In genomic region chr7:28178537-28178936, GRCh38 we compare ENCODE assay signal across 1 cellular context.
TF ChIP-seq lines count a peak whose summit lies in the region.

No MANE protein-coding gene starts in this region.

TF ChIP-seq in GM12878, 131 proteins besides CTCF, POLR2A, EP300 and RAD21 (continued from another document):
- TF ChIP-seq, protein P1, sequence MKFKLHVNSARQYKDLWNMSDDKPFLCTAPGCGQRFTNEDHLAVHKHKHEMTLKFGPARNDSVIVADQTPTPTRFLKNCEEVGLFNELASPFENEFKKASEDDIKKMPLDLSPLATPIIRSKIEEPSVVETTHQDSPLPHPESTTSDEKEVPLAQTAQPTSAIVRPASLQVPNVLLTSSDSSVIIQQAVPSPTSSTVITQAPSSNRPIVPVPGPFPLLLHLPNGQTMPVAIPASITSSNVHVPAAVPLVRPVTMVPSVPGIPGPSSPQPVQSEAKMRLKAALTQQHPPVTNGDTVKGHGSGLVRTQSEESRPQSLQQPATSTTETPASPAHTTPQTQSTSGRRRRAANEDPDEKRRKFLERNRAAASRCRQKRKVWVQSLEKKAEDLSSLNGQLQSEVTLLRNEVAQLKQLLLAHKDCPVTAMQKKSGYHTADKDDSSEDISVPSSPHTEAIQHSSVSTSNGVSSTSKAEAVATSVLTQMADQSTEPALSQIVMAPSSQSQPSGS (IDR thresholded peaks at IDR 0.05; ENCODE audit: low read length) = peak; percentile 52; the same call in 1 of the 2 replicates
- TF ChIP-seq, protein P2, sequence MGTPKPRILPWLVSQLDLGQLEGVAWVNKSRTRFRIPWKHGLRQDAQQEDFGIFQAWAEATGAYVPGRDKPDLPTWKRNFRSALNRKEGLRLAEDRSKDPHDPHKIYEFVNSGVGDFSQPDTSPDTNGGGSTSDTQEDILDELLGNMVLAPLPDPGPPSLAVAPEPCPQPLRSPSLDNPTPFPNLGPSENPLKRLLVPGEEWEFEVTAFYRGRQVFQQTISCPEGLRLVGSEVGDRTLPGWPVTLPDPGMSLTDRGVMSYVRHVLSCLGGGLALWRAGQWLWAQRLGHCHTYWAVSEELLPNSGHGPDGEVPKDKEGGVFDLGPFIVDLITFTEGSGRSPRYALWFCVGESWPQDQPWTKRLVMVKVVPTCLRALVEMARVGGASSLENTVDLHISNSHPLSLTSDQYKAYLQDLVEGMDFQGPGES (IDR thresholded peaks at IDR 0.05) = no peak
- TF ChIP-seq, protein P3, sequence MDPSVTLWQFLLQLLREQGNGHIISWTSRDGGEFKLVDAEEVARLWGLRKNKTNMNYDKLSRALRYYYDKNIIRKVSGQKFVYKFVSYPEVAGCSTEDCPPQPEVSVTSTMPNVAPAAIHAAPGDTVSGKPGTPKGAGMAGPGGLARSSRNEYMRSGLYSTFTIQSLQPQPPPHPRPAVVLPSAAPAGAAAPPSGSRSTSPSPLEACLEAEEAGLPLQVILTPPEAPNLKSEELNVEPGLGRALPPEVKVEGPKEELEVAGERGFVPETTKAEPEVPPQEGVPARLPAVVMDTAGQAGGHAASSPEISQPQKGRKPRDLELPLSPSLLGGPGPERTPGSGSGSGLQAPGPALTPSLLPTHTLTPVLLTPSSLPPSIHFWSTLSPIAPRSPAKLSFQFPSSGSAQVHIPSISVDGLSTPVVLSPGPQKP (IDR thresholded peaks at IDR 0.05; ENCODE audit: low read depth, low read length) = no peak
- TF ChIP-seq JUNB (IDR thresholded peaks at IDR 0.05) = peak; percentile 95
- no peak for TF ChIP-seq MLLT1 (IDR thresholded peaks at IDR 0.05)
- no peak for TF ChIP-seq ZNF384 (IDR thresholded peaks at IDR 0.05; ENCODE audit: borderline replicate concordance, low read depth, low read length)
- TF ChIP-seq, protein P4, sequence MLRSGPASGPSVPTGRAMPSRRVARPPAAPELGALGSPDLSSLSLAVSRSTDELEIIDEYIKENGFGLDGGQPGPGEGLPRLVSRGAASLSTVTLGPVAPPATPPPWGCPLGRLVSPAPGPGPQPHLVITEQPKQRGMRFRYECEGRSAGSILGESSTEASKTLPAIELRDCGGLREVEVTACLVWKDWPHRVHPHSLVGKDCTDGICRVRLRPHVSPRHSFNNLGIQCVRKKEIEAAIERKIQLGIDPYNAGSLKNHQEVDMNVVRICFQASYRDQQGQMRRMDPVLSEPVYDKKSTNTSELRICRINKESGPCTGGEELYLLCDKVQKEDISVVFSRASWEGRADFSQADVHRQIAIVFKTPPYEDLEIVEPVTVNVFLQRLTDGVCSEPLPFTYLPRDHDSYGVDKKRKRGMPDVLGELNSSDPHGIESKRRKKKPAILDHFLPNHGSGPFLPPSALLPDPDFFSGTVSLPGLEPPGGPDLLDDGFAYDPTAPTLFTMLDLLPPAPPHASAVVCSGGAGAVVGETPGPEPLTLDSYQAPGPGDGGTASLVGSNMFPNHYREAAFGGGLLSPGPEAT (IDR thresholded peaks at IDR 0.05; ENCODE audit: low read depth) = no peak
TF ChIP-seq in GM12878: peak in this region for 7.
